In genomic region chr1:175034775-175035174, GRCh38 we compare ENCODE assay signal across 28 cellular contexts. TPM values are rescaled to one million over a fixed set of nuclear protein-coding genes. Genes with fewer than 3 reads are reported as not detected.
"Had no signal": no experiment of that assay in that cellular context is flagged by ENCODE, and none has a peak within 500 bp of the region (broad histone marks: within the 10 kb centered on the region; RNA-seq: fewer than 3 reads in every experiment).

No MANE protein-coding gene starts in this region.

- H3K9me3 ChIP-seq: esophagus muscularis mucosa, gastroesophageal sphincter, heart right ventricle had no signal

- H3K4me1 ChIP-seq: heart right ventricle had no signal

- ATAC-seq: activated CD4-positive, alpha-beta T cell treated with anti-CD3 and anti-CD28 coated beads for 36 hours; activated naive CD4-positive, alpha-beta T cell treated with anti-CD3 and anti-CD28 coated beads, Interleukin-2, amount 50 U/mL, for 72 hours; activated T-cell treated with anti-CD3 and anti-CD28 coated beads, Interleukin-2, amount 50 U/mL, for 72 hours; gastroesophageal sphincter; heart right ventricle; T-helper 17 cell had no signal

- H3K4me3 ChIP-seq: coronary artery, dorsolateral prefrontal cortex, esophagus muscularis mucosa, gastroesophageal sphincter, heart right ventricle had no signal

- H3K27me3 ChIP-seq: dorsolateral prefrontal cortex, esophagus muscularis mucosa, gastroesophageal sphincter, heart right ventricle had no signal

- DNase-seq: activated CD4-positive, alpha-beta memory T cell treated with anti-CD3 and anti-CD28 coated beads, Interleukin-2, amount 10 ng/mL, durations not matched to agents 7 days and 5 days; activated CD4-positive, alpha-beta T cell treated with anti-CD3 and anti-CD28 coated beads for 36 hours; activated CD4-positive, alpha-beta T cell treated with anti-CD3 and anti-CD28 coated beads, Interleukin-2, amount 10 ng/mL, durations not matched to agents 7 days and 5 days; activated CD4-positive, alpha-beta T cell treated with anti-CD3 and anti-CD28 coated beads, Interleukin-2, amount 50 U/mL, for 4 hours; activated CD4-positive, CD25-positive, alpha-beta regulatory T cell; activated CD4-positive, CD25-positive, alpha-beta regulatory T cell treated with anti-CD3 and anti-CD28 coated beads, Interleukin-2, amount 50 U/mL, for 72 hours; activated CD8-positive, alpha-beta memory T cell treated with anti-CD3 and anti-CD28 coated beads, Interleukin-2, amount 50 U/mL, for 48 hours; activated gamma-delta T cell; activated naive CD4-positive, alpha-beta T cell; activated naive CD4-positive, alpha-beta T cell treated with anti-CD3 and anti-CD28 coated beads, Interleukin-2, amount 10 ng/mL, durations not matched to agents 7 days and 5 days; activated naive CD8-positive, alpha-beta T cell treated with anti-CD3 and anti-CD28 coated beads, Interleukin-2, amount 10 ng/mL, durations not matched to agents 7 days and 5 days; activated T-cell treated with anti-CD3 and anti-CD28 coated beads for 4 hours; activated T-cell treated with anti-CD3 and anti-CD28 coated beads, Interleukin-2, amount 50 U/mL, for 24 hours; activated T-cell treated with anti-CD3 and anti-CD28 coated beads, Interleukin-2, amount 50 U/mL, for 72 hours; dorsolateral prefrontal cortex; effector memory CD4-positive, alpha-beta T cell; endodermal cell; erythroblast; foreskin melanocyte; heart right ventricle; T-helper 1 cell; T-helper 17 cell; T1000 had no signal

- H3K27ac ChIP-seq: coronary artery, dorsolateral prefrontal cortex, esophagus muscularis mucosa, gastroesophageal sphincter, heart right ventricle had no signal

- H3K36me3 ChIP-seq: esophagus muscularis mucosa, gastroesophageal sphincter, heart right ventricle had no signal

RNA-seq across cellular contexts. Expression of gene TNN, which starts 32.9 kb away (rescaled TPM):
- total RNA-seq: activated CD4-positive, alpha-beta memory T cell treated with anti-CD3 and anti-CD28 coated beads, Interleukin-2, amount 10 ng/mL, durations not matched to agents 7 days and 5 days; activated CD4-positive, alpha-beta T cell treated with anti-CD3 and anti-CD28 coated beads, Interleukin-2, amount 10 ng/mL, durations not matched to agents 7 days and 5 days; activated naive CD4-positive, alpha-beta T cell treated with anti-CD3 and anti-CD28 coated beads, Interleukin-2, amount 50 U/mL, for 72 hours; activated naive CD8-positive, alpha-beta T cell treated with anti-CD3 and anti-CD28 coated beads, Interleukin-2, amount 10 ng/mL, durations not matched to agents 7 days and 5 days; activated T-cell treated with anti-CD3 and anti-CD28 coated beads, Interleukin-2, amount 50 U/mL, for 72 hours; cardiac septum; T-helper 17 cell had no signal
